ENCODE assay signal across 29 cellular contexts in the genomic region with DNA sequence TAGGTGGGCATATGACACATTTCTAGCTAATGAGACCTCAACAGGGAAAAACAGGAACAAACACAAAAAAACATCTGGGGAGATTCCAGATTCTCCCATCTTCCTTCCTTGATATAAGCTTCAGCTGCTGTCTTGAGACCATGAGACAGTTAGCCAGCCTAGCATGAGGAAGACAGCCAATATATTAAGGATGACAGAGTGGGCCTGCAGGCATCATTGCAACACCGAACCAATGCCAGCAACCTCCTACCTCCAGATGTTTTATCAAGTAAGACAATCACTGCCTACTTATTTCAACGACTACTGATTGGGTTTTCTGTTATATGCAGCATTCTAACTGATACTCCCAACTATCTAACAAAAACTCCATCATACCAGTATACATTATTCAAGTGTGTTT.
"Had no signal": no experiment of that assay in that cellular context is flagged by ENCODE, and none has a peak within 500 bp of the region (broad histone marks: within the 10 kb centered on the region; RNA-seq: fewer than 3 reads in every experiment).

No MANE protein-coding gene starts in this region.

- H3K9me3 Mint-ChIP-seq: activated T-cell treated with anti-CD3 and anti-CD28 coated beads, Interleukin-2, amount 50 U/mL, for 24 hours; activated T-helper 17 cell treated with anti-CD3 and anti-CD28 coated beads, Interleukin-2, amount 50 U/mL, for 72 hours; nephron; T-helper 1 cell treated with Interleukin-12 subunit alpha and Interleukin-12 subunit beta and Interleukin-4 antibody, amounts not matched to agents 30 μg/mL and 1 μg/mL, for 36 hours had no signal

- H3K27me3 ChIP-seq: adrenal gland, ascending aorta, brain microvascular endothelial cell, esophagus muscularis mucosa, neutrophil, ovary, spleen, upper lobe of left lung had no signal

- H3K27ac Mint-ChIP-seq: activated CD4-positive, alpha-beta T cell treated with anti-CD3 and anti-CD28 coated beads for 36 hours; activated naive CD4-positive, alpha-beta T cell treated with anti-CD3 and anti-CD28 coated beads, Interleukin-2, amount 50 U/mL, for 72 hours; activated T-cell treated with anti-CD3 and anti-CD28 coated beads, Interleukin-2, amount 50 U/mL, for 24 hours; activated T-helper 17 cell treated with anti-CD3 and anti-CD28 coated beads, Interleukin-2, amount 50 U/mL, for 72 hours; effector memory CD8-positive, alpha-beta T cell; immature natural killer cell; T-helper 1 cell treated with Interleukin-12 subunit alpha and Interleukin-12 subunit beta and Interleukin-4 antibody, amounts not matched to agents 30 μg/mL and 1 μg/mL, for 36 hours; WTC11 had no signal

- ATAC-seq: activated CD4-positive, alpha-beta T cell treated with anti-CD3 and anti-CD28 coated beads for 36 hours; activated T-helper 17 cell treated with anti-CD3 and anti-CD28 coated beads, Interleukin-2, amount 50 U/mL, for 72 hours; effector memory CD8-positive, alpha-beta T cell; WTC11 had no signal

- H3K36me3 ChIP-seq: adrenal gland, ascending aorta, brain microvascular endothelial cell, esophagus muscularis mucosa, left ventricle myocardium inferior, neutrophil, ovary, prostate gland, spleen, thoracic aorta, upper lobe of left lung had no signal

- H3K36me3 Mint-ChIP-seq: activated naive CD4-positive, alpha-beta T cell treated with anti-CD3 and anti-CD28 coated beads, Interleukin-2, amount 50 U/mL, for 72 hours; immature natural killer cell; WTC11 had no signal

- H3K27me3 Mint-ChIP-seq: activated CD4-positive, alpha-beta T cell treated with anti-CD3 and anti-CD28 coated beads for 36 hours; central memory CD8-positive, alpha-beta T cell had no signal

- H3K4me3 Mint-ChIP-seq: activated CD4-positive, alpha-beta T cell treated with anti-CD3 and anti-CD28 coated beads for 36 hours; activated T-cell treated with anti-CD3 and anti-CD28 coated beads, Interleukin-2, amount 50 U/mL, for 24 hours; activated T-helper 17 cell treated with anti-CD3 and anti-CD28 coated beads, Interleukin-2, amount 50 U/mL, for 72 hours; central memory CD8-positive, alpha-beta T cell; effector memory CD8-positive, alpha-beta T cell; immature natural killer cell; nephron; T-helper 1 cell treated with Interleukin-12 subunit alpha and Interleukin-12 subunit beta and Interleukin-4 antibody, amounts not matched to agents 30 μg/mL and 1 μg/mL, for 36 hours; WTC11 had no signal

- DNase-seq: activated CD4-positive, alpha-beta T cell treated with anti-CD3 and anti-CD28 coated beads for 36 hours; activated CD4-positive, alpha-beta T cell treated with anti-CD3 and anti-CD28 coated beads, Interleukin-2, amount 50 U/mL, for 4 hours; activated CD8-positive, alpha-beta memory T cell treated with anti-CD3 and anti-CD28 coated beads for 24 hours; activated CD8-positive, alpha-beta memory T cell treated with anti-CD3 and anti-CD28 coated beads, Interleukin-2, amount 50 U/mL, for 4 hours; activated T-cell treated with anti-CD3 and anti-CD28 coated beads, Interleukin-2, amount 50 U/mL, for 24 hours; adrenal gland; brain microvascular endothelial cell; effector memory CD8-positive, alpha-beta T cell; foreskin melanocyte; immature natural killer cell; kidney glomerular epithelial cell; left ventricle myocardium inferior; ovary; spleen; stimulated activated CD4-positive, alpha-beta T cell treated with anti-CD3 and anti-CD28 coated beads, Interleukin-4, amount 100 ng/mL, for 1 hour; stimulated activated naive CD4-positive, alpha-beta T cell; T1000; upper lobe of left lung had no signal

- H3K9me3 ChIP-seq: adrenal gland, ascending aorta, esophagus muscularis mucosa, left ventricle myocardium inferior, neutrophil, ovary, prostate gland, spleen, thoracic aorta, upper lobe of left lung had no signal

- H3K4me1 ChIP-seq: adrenal gland, ascending aorta, left ventricle myocardium inferior, prostate gland, spleen had no signal

- H3K4me1 Mint-ChIP-seq: activated T-helper 17 cell treated with anti-CD3 and anti-CD28 coated beads, Interleukin-2, amount 50 U/mL, for 72 hours; central memory CD8-positive, alpha-beta T cell; immature natural killer cell had no signal

- H3K4me3 ChIP-seq: adrenal gland, ascending aorta, esophagus muscularis mucosa, left ventricle myocardium inferior, ovary, prostate gland, spleen, thoracic aorta, upper lobe of left lung had no signal
